Comparison of ENCODE assay signal across 1 cellular context in genomic region chr3:100032262-100032661, GRCh38.
TF ChIP-seq lines count a peak whose summit lies in the region.

No MANE protein-coding gene starts in this region.

TF ChIP-seq in IMR-90, 13 proteins besides CTCF, POLR2A, EP300 and RAD21 (continued from another document):
- TF ChIP-seq BHLHE40 (IDR thresholded peaks at IDR 0.05; ENCODE audit: low read depth, low read length) (no peak), CEBPB (IDR thresholded peaks at IDR 0.05; ENCODE audit: low read depth, low read length) (peak; percentile 62; the same call in 1 of the 2 replicates), SMC3 (IDR thresholded peaks at IDR 0.05; ENCODE audit: low read depth, low read length) (no peak), MAZ (IDR thresholded peaks at IDR 0.05; ENCODE audit: borderline replicate concordance, low read depth, low read length) (no peak), NFE2L2 (IDR thresholded peaks at IDR 0.05; ENCODE audit: low read depth, low read length) (no peak), MXI1 (IDR thresholded peaks at IDR 0.05; ENCODE audit: borderline replicate concordance, low read depth, low read length) (no peak), CHD1 (IDR thresholded peaks at IDR 0.05; ENCODE audit: low read depth, low read length) (no peak), FOS (IDR thresholded peaks at IDR 0.05; ENCODE audit: low read depth, low read length) (peak; percentile 66; the same call in 1 of the 2 replicates), USF2 (IDR thresholded peaks at IDR 0.05; ENCODE audit: low read depth, low read length) (peak; percentile 84), ELK1 (IDR thresholded peaks at IDR 0.05; ENCODE audit: borderline replicate concordance, low read depth, low read length) (no peak)
